1 cellular context compared by ENCODE assay signal in the genomic region with DNA sequence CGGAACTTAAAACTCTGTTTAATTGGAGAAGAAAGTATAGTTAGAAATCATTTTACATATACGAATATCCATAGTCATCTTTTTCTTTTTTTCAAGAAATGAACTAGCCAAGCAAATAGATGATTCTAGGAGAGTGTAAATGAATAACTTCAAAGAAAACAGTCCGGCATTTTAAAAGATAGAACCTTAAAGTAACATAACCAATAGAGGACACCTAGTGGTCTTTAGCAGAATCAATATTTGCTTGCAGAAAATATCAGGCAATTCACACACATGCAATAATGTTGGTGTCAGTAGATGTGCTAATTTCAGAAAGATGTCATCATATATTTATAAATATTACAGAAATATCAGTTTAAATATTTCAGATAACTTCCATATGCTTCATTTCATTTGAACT.
TF ChIP-seq lines count a peak whose summit lies in the region.

No MANE protein-coding gene starts in this region.

TF ChIP-seq in liver, 16 proteins besides CTCF, POLR2A, EP300 and RAD21 (continued from another document):
- TF ChIP-seq, protein P1, sequence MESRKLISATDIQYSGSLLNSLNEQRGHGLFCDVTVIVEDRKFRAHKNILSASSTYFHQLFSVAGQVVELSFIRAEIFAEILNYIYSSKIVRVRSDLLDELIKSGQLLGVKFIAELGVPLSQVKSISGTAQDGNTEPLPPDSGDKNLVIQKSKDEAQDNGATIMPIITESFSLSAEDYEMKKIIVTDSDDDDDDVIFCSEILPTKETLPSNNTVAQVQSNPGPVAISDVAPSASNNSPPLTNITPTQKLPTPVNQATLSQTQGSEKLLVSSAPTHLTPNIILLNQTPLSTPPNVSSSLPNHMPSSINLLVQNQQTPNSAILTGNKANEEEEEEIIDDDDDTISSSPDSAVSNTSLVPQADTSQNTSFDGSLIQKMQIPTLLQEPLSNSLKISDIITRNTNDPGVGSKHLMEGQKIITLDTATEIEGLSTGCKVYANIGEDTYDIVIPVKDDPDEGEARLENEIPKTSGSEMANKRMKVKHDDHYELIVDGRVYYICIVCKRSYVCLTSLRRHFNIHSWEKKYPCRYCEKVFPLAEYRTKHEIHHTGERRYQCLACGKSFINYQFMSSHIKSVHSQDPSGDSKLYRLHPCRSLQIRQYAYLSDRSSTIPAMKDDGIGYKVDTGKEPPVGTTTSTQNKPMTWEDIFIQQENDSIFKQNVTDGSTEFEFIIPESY (IDR thresholded peaks at IDR 0.05), result no peak
- TF ChIP-seq FOXA1 (IDR thresholded peaks at IDR 0.05) (no peak), JUND (IDR thresholded peaks at IDR 0.05) (no peak), EGR1 (IDR thresholded peaks at IDR 0.05; ENCODE audit: low read depth in 2 of 2) (no peak)
